2 cellular contexts compared by ENCODE assay signal in genomic region chr15:94671845-94672524, GRCh38.
TF ChIP-seq lines count a peak whose summit lies in the region.

No MANE protein-coding gene starts in this region.

TF ChIP-seq in HCT116, 20 proteins besides CTCF, POLR2A, EP300 and RAD21 (continued from another document):
- TF ChIP-seq ZBTB33 (IDR thresholded peaks at IDR 0.05; ENCODE audit: extremely low read depth, insufficient replicate concordance, low read length) (no peak), ELF1 (IDR thresholded peaks at IDR 0.05; ENCODE audit: borderline replicate concordance, low read depth) (no peak), TCF7L2 (IDR thresholded peaks at IDR 0.05; ENCODE audit: borderline replicate concordance, extremely low read depth, insufficient read depth, insufficient read length) (no peak), MAX (IDR thresholded peaks at IDR 0.05) (no peak), ZFX (IDR thresholded peaks at IDR 0.05) (no peak), EGR1 (IDR thresholded peaks at IDR 0.05; ENCODE audit: low read depth) (no peak), EZH2 (IDR thresholded peaks at IDR 0.05) (no peak)
TF ChIP-seq in HCT116: peak in this region for 0.

TF ChIP-seq in WTC11, 78 proteins besides CTCF, POLR2A, EP300 and RAD21 (continued from another document):
- TF ChIP-seq HMGXB4 (CRISPR knock-in tag; IDR thresholded peaks at IDR 0.05) (no peak), AFF4 (CRISPR knock-in tag; IDR thresholded peaks at IDR 0.05; ENCODE audit: borderline replicate concordance) (no peak), FOXP1 (CRISPR knock-in tag; IDR thresholded peaks at IDR 0.05; ENCODE audit: borderline replicate concordance) (no peak), ZNF416 (CRISPR knock-in tag; IDR thresholded peaks at IDR 0.05) (no peak), MYBL2 (CRISPR knock-in tag; IDR thresholded peaks at IDR 0.05) (no peak)
